10 cellular contexts compared by ENCODE assay signal in the genomic region with DNA sequence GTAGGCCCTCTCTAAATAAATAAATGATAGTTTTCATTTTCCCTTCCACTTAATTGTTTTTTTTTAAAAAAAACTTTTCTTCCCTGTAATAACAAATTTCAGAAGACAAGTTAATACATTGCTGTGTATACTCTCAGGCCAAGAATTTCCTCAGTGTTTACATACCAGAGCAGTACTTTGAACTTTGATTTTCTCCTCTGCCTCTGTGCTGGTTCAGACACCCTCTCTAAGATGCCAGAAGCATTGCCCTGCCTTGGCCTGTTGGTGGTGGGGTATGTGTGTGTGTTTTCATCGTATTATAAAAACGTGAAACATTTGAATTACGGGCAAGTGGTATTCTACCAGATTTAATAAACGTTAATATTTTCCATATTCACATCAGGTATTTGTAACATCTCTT.
DNase-seq lines count a peak whose midpoint lies in the region; ATAC-seq and TF ChIP-seq lines count a peak whose summit lies in the region.
"Had no signal": no experiment of that assay in that cellular context is flagged by ENCODE, and none has a peak within 500 bp of the region (broad histone marks: within the 10 kb centered on the region; RNA-seq: fewer than 3 reads in every experiment).

No MANE protein-coding gene starts in this region.

- no peak for ATAC-seq in GM19324 (IDR thresholded peaks at IDR 0.05; ENCODE audit: low FRiP score, unreplicated experiment)

- no peak overlapping the region for H3K4me3 ChIP-seq in effector memory CD4-positive, alpha-beta T cell (ENCODE audit: insufficient read depth, low read depth, low read length, poor library complexity, severe bottlenecking)

- H3K27ac Mint-ChIP-seq in nephron: peak overlapping the region; percentile 70 to 94 (median 83)

- no peaks in the 10 kb centered on the region for H3K36me3 ChIP-seq in effector memory CD4-positive, alpha-beta T cell (ENCODE audit: control insufficient read depth, insufficient read depth, low read length)

- H3K27ac ChIP-seq in effector memory CD4-positive, alpha-beta T cell (ENCODE audit: insufficient read depth, low read length, poor library complexity, severe bottlenecking): peak overlapping the region; percentile 92

- no peaks in the 10 kb centered on the region for H3K27me3 ChIP-seq in effector memory CD4-positive, alpha-beta T cell (replicated peaks; ENCODE audit: control insufficient read depth, insufficient read depth, low read length, poor library complexity, severe bottlenecking)

- peak overlapping the region; percentile 4 to 33 (median 4) for H3K4me3 Mint-ChIP-seq in nephron

- H3K4me1 Mint-ChIP-seq in nephron: peaks cover 93% of the 10 kb centered on the region

- DNase-seq in AG09319 (ENCODE audit: extremely low read depth, low read depth): peak; percentile 75
- peak; percentile 65 for DNase-seq in M059J (ENCODE audit: low read depth)
- no peak for DNase-seq in effector memory CD4-positive, alpha-beta T cell
- no peak for DNase-seq in NCI-H1436 treated with DMSO at 0.1 percent for 48 hours (lab: John Stamatoyannopoulos, UW)
- DNase-seq in glomerular visceral epithelial cell (ENCODE audit: extremely low spot score): no peak
- no peak for DNase-seq in activated CD4-positive, CD25-positive, alpha-beta regulatory T cell treated with anti-CD3 and anti-CD28 coated beads, Interleukin-2, amount 50 U/mL, for 72 hours
- DNase-seq: NCI-H1694 treated with DMSO at 0.1 percent for 48 hours; stimulated activated CD4-positive, alpha-beta T cell treated with anti-CD3 and anti-CD28 coated beads, Interleukin-1b, Interleukin-23, amount 100 ng/mL, for 48 hours had no signal

- no peaks in the 10 kb centered on the region for H3K9me3 ChIP-seq in effector memory CD4-positive, alpha-beta T cell (ENCODE audit: control insufficient read depth, low read length)

- no peaks in the 10 kb centered on the region for H3K9me3 Mint-ChIP-seq in nephron

- no peaks in the 10 kb centered on the region for H3K36me3 Mint-ChIP-seq in nephron (ENCODE audit: low read depth)

- peak; percentile 37 for TF ChIP-seq CTCF in AG09319 (IDR thresholded peaks at IDR 0.05; ENCODE audit: low read depth, low read length)
- no peak for TF ChIP-seq CTCF in nephron (IDR thresholded peaks at IDR 0.05; ENCODE audit: unreplicated experiment in 3 of 3)

- H3K4me1 ChIP-seq in effector memory CD4-positive, alpha-beta T cell (ENCODE audit: control insufficient read depth, insufficient read depth, low read length, poor library complexity, severe bottlenecking): peaks cover 65% of the 10 kb centered on the region

- no peaks in the 10 kb centered on the region for H3K27me3 Mint-ChIP-seq in nephron (ENCODE audit: low read depth)

Comparison
In these comparisons a context has a peak if more than half of its experiments do, and no peak if none do; other contexts are left out.
1. DNase-seq: peak in AG09319 (single experiment) and M059J (single experiment); none in effector memory CD4-positive, alpha-beta T cell (0 of 3), NCI-H1436 treated with DMSO at 0.1 percent for 48 hours (single experiment), glomerular visceral epithelial cell (single experiment) and activated CD4-positive, CD25-positive, alpha-beta regulatory T cell treated with anti-CD3 and anti-CD28 coated beads, Interleukin-2, amount 50 U/mL, for 72 hours (single experiment).